18 cellular contexts compared by ENCODE assay signal in genomic region chr6:110939429-110939828, GRCh38.
"Had no signal": no experiment of that assay in that cellular context is flagged by ENCODE, and none has a peak within 500 bp of the region (broad histone marks: within the 10 kb centered on the region; RNA-seq: fewer than 3 reads in every experiment).

No MANE protein-coding gene starts in this region.

- H3K27me3 Mint-ChIP-seq: activated CD4-positive, alpha-beta T cell treated with anti-CD3 and anti-CD28 coated beads, Interleukin-2, amount 10 ng/mL, durations not matched to agents 7 days and 5 days; activated naive CD8-positive, alpha-beta T cell treated with anti-CD3 and anti-CD28 coated beads, Interleukin-2, amount 10 ng/mL, durations not matched to agents 7 days and 5 days had no signal

- H3K4me1 ChIP-seq: lower lobe of right lung, sigmoid colon, thyroid gland had no signal

- H3K9me3 ChIP-seq: lower lobe of right lung, ovary, sigmoid colon, spleen, thyroid gland had no signal

- H3K4me3 Mint-ChIP-seq: activated CD4-positive, alpha-beta T cell treated with anti-CD3 and anti-CD28 coated beads, Interleukin-2, amount 10 ng/mL, durations not matched to agents 7 days and 5 days; activated naive CD8-positive, alpha-beta T cell treated with anti-CD3 and anti-CD28 coated beads, Interleukin-2, amount 10 ng/mL, durations not matched to agents 7 days and 5 days; neural crest cell; T-helper 1 cell treated with Interleukin-12 subunit alpha and Interleukin-12 subunit beta and Interleukin-4 antibody, amounts not matched to agents 30 μg/mL and 1 μg/mL, for 36 hours had no signal

- ATAC-seq: left cardiac atrium, lower lobe of right lung had no signal

- H3K4me1 Mint-ChIP-seq: neural crest cell had no signal

- H3K36me3 ChIP-seq: lower lobe of right lung, ovary, sigmoid colon, spleen, thyroid gland had no signal

- H3K27ac ChIP-seq: epithelial cell of prostate, lower lobe of right lung, ovary, sigmoid colon, spleen, thyroid gland had no signal

- H3K4me3 ChIP-seq: lower lobe of right lung, ovary, sigmoid colon, spleen, thyroid gland had no signal

- H3K9me3 Mint-ChIP-seq: activated CD4-positive, alpha-beta T cell treated with anti-CD3 and anti-CD28 coated beads, Interleukin-2, amount 10 ng/mL, durations not matched to agents 7 days and 5 days; activated naive CD8-positive, alpha-beta T cell treated with anti-CD3 and anti-CD28 coated beads, Interleukin-2, amount 10 ng/mL, durations not matched to agents 7 days and 5 days; neural crest cell; T-helper 1 cell treated with Interleukin-12 subunit alpha and Interleukin-12 subunit beta and Interleukin-4 antibody, amounts not matched to agents 30 μg/mL and 1 μg/mL, for 36 hours had no signal

- H3K27ac Mint-ChIP-seq: activated CD4-positive, alpha-beta T cell treated with anti-CD3 and anti-CD28 coated beads, Interleukin-2, amount 10 ng/mL, durations not matched to agents 7 days and 5 days; activated naive CD8-positive, alpha-beta T cell treated with anti-CD3 and anti-CD28 coated beads, Interleukin-2, amount 10 ng/mL, durations not matched to agents 7 days and 5 days; T-helper 1 cell treated with Interleukin-12 subunit alpha and Interleukin-12 subunit beta and Interleukin-4 antibody, amounts not matched to agents 30 μg/mL and 1 μg/mL, for 36 hours had no signal

- H3K36me3 Mint-ChIP-seq: activated naive CD8-positive, alpha-beta T cell treated with anti-CD3 and anti-CD28 coated beads, Interleukin-2, amount 10 ng/mL, durations not matched to agents 7 days and 5 days had no signal

- DNase-seq: activated CD4-positive, alpha-beta T cell treated with anti-CD3 and anti-CD28 coated beads, Interleukin-2, amount 10 ng/mL, durations not matched to agents 7 days and 5 days; activated gamma-delta T cell; activated naive CD8-positive, alpha-beta T cell treated with anti-CD3 and anti-CD28 coated beads, Interleukin-2, amount 10 ng/mL, durations not matched to agents 7 days and 5 days; anterior cingulate cortex; cortex of kidney; effector memory CD4-positive, alpha-beta T cell; foreskin melanocyte; head of caudate nucleus; left cardiac atrium; lower lobe of right lung; midbrain; ovary; sigmoid colon; spleen; thyroid gland had no signal

- H3K27me3 ChIP-seq: ovary, sigmoid colon, spleen, thyroid gland had no signal
